In genomic region chr6:149356081-149356750, GRCh38 we compare ENCODE assay signal across 1 cellular context.
TF ChIP-seq lines count a peak whose summit lies in the region.

No MANE protein-coding gene starts in this region.

TF ChIP-seq in IMR-90, 13 proteins besides CTCF, POLR2A, EP300 and RAD21 (continued from another document):
- TF ChIP-seq USF2 (IDR thresholded peaks at IDR 0.05; ENCODE audit: low read depth, low read length) (no peak), CEBPB (IDR thresholded peaks at IDR 0.05; ENCODE audit: low read depth, low read length) (no peak), ELK1 (IDR thresholded peaks at IDR 0.05; ENCODE audit: borderline replicate concordance, low read depth, low read length) (no peak), RFX5 (IDR thresholded peaks at IDR 0.05; ENCODE audit: low read depth, low read length) (no peak), SMC3 (IDR thresholded peaks at IDR 0.05; ENCODE audit: low read depth, low read length) (no peak), NFE2L2 (IDR thresholded peaks at IDR 0.05; ENCODE audit: low read depth, low read length) (no peak), MXI1 (IDR thresholded peaks at IDR 0.05; ENCODE audit: borderline replicate concordance, low read depth, low read length) (no peak)
